In genomic region chr14:76887196-76887595, GRCh38 we compare ENCODE assay signal across 28 cellular contexts.
A peak's percentile ranks its signal among the peaks of the same experiment; 100 is the strongest.
DNase-seq lines count a peak whose midpoint lies in the region; ATAC-seq and TF ChIP-seq lines count a peak whose summit lies in the region.
"Had no signal": no experiment of that assay in that cellular context is flagged by ENCODE, and none has a peak within 500 bp of the region (broad histone marks: within the 10 kb centered on the region; RNA-seq: fewer than 3 reads in every experiment).

No MANE protein-coding gene starts in this region.

- H3K4me3 Mint-ChIP-seq in CD14-positive monocyte: no peak overlapping the region
- H3K4me3 Mint-ChIP-seq: activated naive CD4-positive, alpha-beta T cell treated with anti-CD3 and anti-CD28 coated beads, Interleukin-2, amount 50 U/mL, for 24 hours; B cell; CD8-positive, alpha-beta T cell; neural progenitor cell; stimulated activated effector memory CD8-positive, alpha-beta T cell treated with anti-CD3 and anti-CD28 coated beads, Interleukin-12 subunit alpha, Interleukin-12 subunit beta, amount 100 ng/mL, for 72 hours had no signal

- H3K36me3 Mint-ChIP-seq in CD14-positive monocyte: no peaks in the 10 kb centered on the region
- H3K36me3 Mint-ChIP-seq in activated naive CD4-positive, alpha-beta T cell treated with anti-CD3 and anti-CD28 coated beads, Interleukin-2, amount 50 U/mL, for 72 hours: peaks cover under 1% of the 10 kb centered on the region in 2 donors
- H3K36me3 Mint-ChIP-seq: activated naive CD4-positive, alpha-beta T cell treated with anti-CD3 and anti-CD28 coated beads, Interleukin-2, amount 50 U/mL, for 24 hours; CD8-positive, alpha-beta T cell; neural progenitor cell; stimulated activated effector memory CD8-positive, alpha-beta T cell treated with anti-CD3 and anti-CD28 coated beads, Interleukin-12 subunit alpha, Interleukin-12 subunit beta, amount 100 ng/mL, for 72 hours had no signal

- H3K27ac Mint-ChIP-seq in CD14-positive monocyte: no peak overlapping the region
- H3K27ac Mint-ChIP-seq in activated naive CD4-positive, alpha-beta T cell treated with anti-CD3 and anti-CD28 coated beads, Interleukin-2, amount 50 U/mL, for 72 hours: no peak overlapping the region
- H3K27ac Mint-ChIP-seq: activated naive CD4-positive, alpha-beta T cell treated with anti-CD3 and anti-CD28 coated beads, Interleukin-2, amount 50 U/mL, for 24 hours; B cell; CD8-positive, alpha-beta T cell; neural progenitor cell; stimulated activated effector memory CD8-positive, alpha-beta T cell treated with anti-CD3 and anti-CD28 coated beads, Interleukin-12 subunit alpha, Interleukin-12 subunit beta, amount 100 ng/mL, for 72 hours had no signal

- ATAC-seq in left cardiac atrium (no peak), HG02973 (IDR thresholded peaks at IDR 0.05; ENCODE audit: unreplicated experiment) (no peak), GM21825 (IDR thresholded peaks at IDR 0.05; ENCODE audit: unreplicated experiment) (no peak)
- no peak for ATAC-seq in activated naive CD4-positive, alpha-beta T cell treated with anti-CD3 and anti-CD28 coated beads, Interleukin-2, amount 50 U/mL, for 72 hours
- ATAC-seq: CD8-positive, alpha-beta T cell; left colon; pancreas; stimulated activated effector memory CD8-positive, alpha-beta T cell treated with anti-CD3 and anti-CD28 coated beads, Interleukin-12 subunit alpha, Interleukin-12 subunit beta, amount 100 ng/mL, for 72 hours had no signal

- no peaks in the 10 kb centered on the region for H3K27me3 ChIP-seq in MG63
- H3K27me3 ChIP-seq: cardiac muscle cell, neural progenitor cell, pancreas, SJCRH30, transverse colon had no signal

- no peak for TF ChIP-seq CTCF in CD14-positive monocyte (IDR thresholded peaks at IDR 0.05)

- H3K9me3 ChIP-seq in MG63: no peaks in the 10 kb centered on the region
- H3K9me3 ChIP-seq: pancreas, SJCRH30 had no signal

- peaks cover 3 to 17% (median 15%) of the 10 kb centered on the region in 3 donors for H3K27me3 Mint-ChIP-seq in CD14-positive monocyte (ENCODE audit: low read depth in 3 of 3)
- H3K27me3 Mint-ChIP-seq: activated naive CD4-positive, alpha-beta T cell treated with anti-CD3 and anti-CD28 coated beads, Interleukin-2, amount 50 U/mL, for 24 hours had no signal

- H3K4me1 Mint-ChIP-seq in CD14-positive monocyte: no peaks in the 10 kb centered on the region
- H3K4me1 Mint-ChIP-seq: stimulated activated effector memory CD8-positive, alpha-beta T cell treated with anti-CD3 and anti-CD28 coated beads, Interleukin-12 subunit alpha, Interleukin-12 subunit beta, amount 100 ng/mL, for 72 hours had no signal

- DNase-seq in left cardiac atrium (peak; percentile 47), cardiac septum (ENCODE audit: low spot score) (no peak), MG63 (peak; percentile 38), fibroblast of peridontal ligament (ENCODE audit: extremely low read depth) (peak; percentile 28), CD14-positive monocyte (ENCODE audit: low spot score) (no peak)
- no peak for DNase-seq in activated naive CD4-positive, alpha-beta T cell treated with anti-CD3 and anti-CD28 coated beads, Interleukin-2, amount 50 U/mL, for 72 hours (ENCODE audit: low spot score in 2 of 2)
- DNase-seq: activated CD4-positive, alpha-beta T cell treated with anti-CD3 and anti-CD28 coated beads for 4 hours; activated CD8-positive, alpha-beta memory T cell treated with anti-CD3 and anti-CD28 coated beads for 24 hours; CD8-positive, alpha-beta T cell; cortex of kidney; erythroblast; foreskin melanocyte; Kasumi-1; left colon; NCI-H2107; NCI-H446; NCI-H748 treated with DMSO at 0.1 percent for 48 hours; pancreas; SJCRH30; transverse colon; WERI-Rb-1 had no signal

- no peaks in the 10 kb centered on the region for H3K36me3 ChIP-seq in MG63
- H3K36me3 ChIP-seq: cardiac muscle cell, neural progenitor cell, pancreas, SJCRH30, transverse colon, WERI-Rb-1 had no signal

- peaks cover under 1 to 5% (median 3%) of the 10 kb centered on the region in 7 donors for H3K9me3 Mint-ChIP-seq in CD14-positive monocyte
- no peaks in the 10 kb centered on the region for H3K9me3 Mint-ChIP-seq in activated naive CD4-positive, alpha-beta T cell treated with anti-CD3 and anti-CD28 coated beads, Interleukin-2, amount 50 U/mL, for 72 hours
- H3K9me3 Mint-ChIP-seq: activated naive CD4-positive, alpha-beta T cell treated with anti-CD3 and anti-CD28 coated beads, Interleukin-2, amount 50 U/mL, for 24 hours; CD8-positive, alpha-beta T cell; stimulated activated effector memory CD8-positive, alpha-beta T cell treated with anti-CD3 and anti-CD28 coated beads, Interleukin-12 subunit alpha, Interleukin-12 subunit beta, amount 100 ng/mL, for 72 hours had no signal

- intact Hi-C loops in left cardiac atrium (cut with DNase I): no loop called here
- intact Hi-C loops in cardiac septum (cut with DNase I): no loop called here
- intact Hi-C loops in CD14-positive monocyte (cut with micrococcal nuclease): no loop called here

- H3K4me3 ChIP-seq in MG63: no peak overlapping the region
- H3K4me3 ChIP-seq: cardiac muscle cell, neural progenitor cell, pancreas, SJCRH30, transverse colon had no signal

Comparison
In these comparisons a context has a peak if more than half of its experiments do, and no peak if none do; other contexts are left out.
1. DNase-seq: peak in left cardiac atrium (single experiment), MG63 (single experiment) and fibroblast of peridontal ligament (single experiment); none in cardiac septum (single experiment), CD14-positive monocyte (single experiment) and activated naive CD4-positive, alpha-beta T cell treated with anti-CD3 and anti-CD28 coated beads, Interleukin-2, amount 50 U/mL, for 72 hours (0 of 2).